ENCODE assay signal across 1 cellular context in the genomic region with DNA sequence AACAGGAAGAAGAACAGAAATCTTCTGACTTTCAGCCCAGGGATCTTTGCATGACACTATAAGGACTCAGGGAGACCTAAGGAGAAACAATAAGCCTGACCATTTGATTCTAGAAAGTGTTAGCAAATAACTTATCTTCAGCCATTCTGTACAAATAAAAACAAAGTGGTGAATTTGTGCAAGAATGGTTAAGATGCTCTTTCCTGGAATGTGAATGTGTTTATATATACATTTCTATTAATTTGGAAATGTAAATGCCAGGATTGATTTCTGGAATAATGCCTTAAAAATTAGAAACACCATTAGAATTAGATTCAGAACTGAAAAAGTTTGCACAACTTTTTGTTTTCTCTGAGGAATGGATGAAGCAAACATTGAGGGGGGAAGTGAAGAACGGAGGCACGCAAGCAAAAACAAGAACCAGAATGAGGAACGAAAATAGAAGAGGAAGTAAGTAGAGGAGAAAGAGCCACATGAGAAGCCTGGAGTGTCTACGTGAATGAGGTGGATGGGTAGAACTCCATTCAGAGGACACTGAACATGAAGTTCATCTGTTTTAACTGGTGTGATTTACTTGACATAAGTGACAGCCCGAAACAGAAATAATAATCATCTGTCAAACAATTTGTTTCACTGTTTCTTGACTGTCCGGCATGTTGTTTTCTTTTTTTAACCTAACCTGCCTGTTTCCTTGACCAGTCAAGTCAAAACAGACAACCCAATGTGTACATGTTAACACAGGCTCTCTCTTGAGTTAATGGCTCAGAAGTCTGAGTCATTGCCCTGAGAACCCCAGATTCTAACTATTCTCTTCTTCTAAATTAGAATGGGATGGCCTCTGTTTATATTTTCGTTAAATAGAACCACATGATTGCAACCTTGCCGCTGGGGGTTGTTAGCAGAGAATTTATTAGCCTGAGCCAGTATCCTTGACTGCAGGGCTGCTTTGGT.
TF ChIP-seq lines count a peak whose summit lies in the region.

No MANE protein-coding gene starts in this region.

TF ChIP-seq in GM12878, 131 proteins besides CTCF, POLR2A, EP300 and RAD21 (continued from another document and continues in another):
- TF ChIP-seq, protein P1, sequence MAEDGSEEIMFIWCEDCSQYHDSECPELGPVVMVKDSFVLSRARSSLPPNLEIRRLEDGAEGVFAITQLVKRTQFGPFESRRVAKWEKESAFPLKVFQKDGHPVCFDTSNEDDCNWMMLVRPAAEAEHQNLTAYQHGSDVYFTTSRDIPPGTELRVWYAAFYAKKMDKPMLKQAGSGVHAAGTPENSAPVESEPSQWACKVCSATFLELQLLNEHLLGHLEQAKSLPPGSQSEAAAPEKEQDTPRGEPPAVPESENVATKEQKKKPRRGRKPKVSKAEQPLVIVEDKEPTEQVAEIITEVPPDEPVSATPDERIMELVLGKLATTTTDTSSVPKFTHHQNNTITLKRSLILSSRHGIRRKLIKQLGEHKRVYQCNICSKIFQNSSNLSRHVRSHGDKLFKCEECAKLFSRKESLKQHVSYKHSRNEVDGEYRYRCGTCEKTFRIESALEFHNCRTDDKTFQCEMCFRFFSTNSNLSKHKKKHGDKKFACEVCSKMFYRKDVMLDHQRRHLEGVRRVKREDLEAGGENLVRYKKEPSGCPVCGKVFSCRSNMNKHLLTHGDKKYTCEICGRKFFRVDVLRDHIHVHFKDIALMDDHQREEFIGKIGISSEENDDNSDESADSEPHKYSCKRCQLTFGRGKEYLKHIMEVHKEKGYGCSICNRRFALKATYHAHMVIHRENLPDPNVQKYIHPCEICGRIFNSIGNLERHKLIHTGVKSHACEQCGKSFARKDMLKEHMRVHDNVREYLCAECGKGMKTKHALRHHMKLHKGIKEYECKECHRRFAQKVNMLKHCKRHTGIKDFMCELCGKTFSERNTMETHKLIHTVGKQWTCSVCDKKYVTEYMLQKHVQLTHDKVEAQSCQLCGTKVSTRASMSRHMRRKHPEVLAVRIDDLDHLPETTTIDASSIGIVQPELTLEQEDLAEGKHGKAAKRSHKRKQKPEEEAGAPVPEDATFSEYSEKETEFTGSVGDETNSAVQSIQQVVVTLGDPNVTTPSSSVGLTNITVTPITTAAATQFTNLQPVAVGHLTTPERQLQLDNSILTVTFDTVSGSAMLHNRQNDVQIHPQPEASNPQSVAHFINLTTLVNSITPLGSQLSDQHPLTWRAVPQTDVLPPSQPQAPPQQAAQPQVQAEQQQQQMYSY (CRISPR knock-in tag; IDR thresholded peaks at IDR 0.05), result no peak
- TF ChIP-seq TCF3 (IDR thresholded peaks at IDR 0.05; ENCODE audit: borderline replicate concordance, insufficient read depth, low read depth, low read length) (no peak), ETV6 (conservative IDR thresholded peaks at IDR 0.05 in 1 of 2, IDR thresholded peaks at IDR 0.05 in 1 of 2; ENCODE audit: borderline replicate concordance in 1 of 2, low read depth in 1 of 2) (peak in 1 of 2 experiments; percentile 93; a peak in 2 of 4 replicates), CHD1 (IDR thresholded peaks at IDR 0.05; ENCODE audit: low read depth, low read length) (no peak), IKZF2 (IDR thresholded peaks at IDR 0.05) (peak; percentile 77 to 89), RB1 (IDR thresholded peaks at IDR 0.05; ENCODE audit: borderline replicate concordance) (no peak), MYB (IDR thresholded peaks at IDR 0.05; ENCODE audit: borderline replicate concordance, low read depth, low read length) (no peak), SMARCA5 (IDR thresholded peaks at IDR 0.05) (no peak), HDAC2 (IDR thresholded peaks at IDR 0.05) (no peak), PML (IDR thresholded peaks at IDR 0.05; ENCODE audit: low read length) (peak; percentile 65; the same call in 1 of the 2 replicates), NRF1 (conservative IDR thresholded peaks at IDR 0.05; ENCODE audit: low read depth, low read length) (no peak), CBX3 (IDR thresholded peaks at IDR 0.05; ENCODE audit: borderline replicate concordance, low read depth) (no peak), ZNF384 (IDR thresholded peaks at IDR 0.05; ENCODE audit: borderline replicate concordance, low read depth, low read length) (no peak), ZNF622 (IDR thresholded peaks at IDR 0.05) (no peak), CBFB (IDR thresholded peaks at IDR 0.05; ENCODE audit: low read depth) (no peak), HCFC1 (IDR thresholded peaks at IDR 0.05; ENCODE audit: low read length) (no peak), SREBF1 (IDR thresholded peaks at IDR 0.05; ENCODE audit: low read length) (no peak), SMAD5 (IDR thresholded peaks at IDR 0.05; ENCODE audit: low read depth) (no peak), RFX5 (IDR thresholded peaks at IDR 0.05; ENCODE audit: low read depth, low read length) (no peak), POLR2AphosphoS5 (IDR thresholded peaks at IDR 0.05; ENCODE audit: low read length) (no peak; the same call in 1 of the 2 replicates), HDAC6 (IDR thresholded peaks at IDR 0.05; ENCODE audit: unreplicated experiment) (no peak), ASH2L (IDR thresholded peaks at IDR 0.05; ENCODE audit: borderline replicate concordance, low read depth) (no peak), SUPT20H (IDR thresholded peaks at IDR 0.05; ENCODE audit: borderline replicate concordance, control insufficient read depth, low read depth, low read length) (no peak), YBX1 (IDR thresholded peaks at IDR 0.05) (no peak), NFIC (IDR thresholded peaks at IDR 0.05; ENCODE audit: low read depth, low read length) (peak; percentile 92), SIN3A (IDR thresholded peaks at IDR 0.05; ENCODE audit: low read depth, low read length) (no peak), MEF2A (IDR thresholded peaks at IDR 0.05; ENCODE audit: insufficient read depth, low read depth, low read length) (peak; percentile 67), KDM1A (IDR thresholded peaks at IDR 0.05; ENCODE audit: borderline replicate concordance) (no peak), GATAD2B (conservative IDR thresholded peaks at IDR 0.05; ENCODE audit: low read depth) (no peak), RELA (IDR thresholded peaks at IDR 0.05; ENCODE audit: borderline replicate concordance, partially characterized antibody) (no peak), SMC3 (IDR thresholded peaks at IDR 0.05; ENCODE audit: borderline replicate concordance, low read length) (no peak), CHD4 (IDR thresholded peaks at IDR 0.05) (no peak), CREB1 (IDR thresholded peaks at IDR 0.05; ENCODE audit: low read depth) (peak; percentile 65), BCL11A (IDR thresholded peaks at IDR 0.05; ENCODE audit: low read depth, low read length) (peak; percentile 69; the same call in 1 of the 2 replicates), ZNF207 (IDR thresholded peaks at IDR 0.05; ENCODE audit: borderline replicate concordance) (no peak), SUZ12 (IDR thresholded peaks at IDR 0.05; ENCODE audit: unreplicated experiment) (no peak), ZSCAN29 (IDR thresholded peaks at IDR 0.05) (no peak), IKZF1 (conservative IDR thresholded peaks at IDR 0.05) (peak; percentile 60), LARP7 (IDR thresholded peaks at IDR 0.05) (no peak)
- TF ChIP-seq, protein P2, sequence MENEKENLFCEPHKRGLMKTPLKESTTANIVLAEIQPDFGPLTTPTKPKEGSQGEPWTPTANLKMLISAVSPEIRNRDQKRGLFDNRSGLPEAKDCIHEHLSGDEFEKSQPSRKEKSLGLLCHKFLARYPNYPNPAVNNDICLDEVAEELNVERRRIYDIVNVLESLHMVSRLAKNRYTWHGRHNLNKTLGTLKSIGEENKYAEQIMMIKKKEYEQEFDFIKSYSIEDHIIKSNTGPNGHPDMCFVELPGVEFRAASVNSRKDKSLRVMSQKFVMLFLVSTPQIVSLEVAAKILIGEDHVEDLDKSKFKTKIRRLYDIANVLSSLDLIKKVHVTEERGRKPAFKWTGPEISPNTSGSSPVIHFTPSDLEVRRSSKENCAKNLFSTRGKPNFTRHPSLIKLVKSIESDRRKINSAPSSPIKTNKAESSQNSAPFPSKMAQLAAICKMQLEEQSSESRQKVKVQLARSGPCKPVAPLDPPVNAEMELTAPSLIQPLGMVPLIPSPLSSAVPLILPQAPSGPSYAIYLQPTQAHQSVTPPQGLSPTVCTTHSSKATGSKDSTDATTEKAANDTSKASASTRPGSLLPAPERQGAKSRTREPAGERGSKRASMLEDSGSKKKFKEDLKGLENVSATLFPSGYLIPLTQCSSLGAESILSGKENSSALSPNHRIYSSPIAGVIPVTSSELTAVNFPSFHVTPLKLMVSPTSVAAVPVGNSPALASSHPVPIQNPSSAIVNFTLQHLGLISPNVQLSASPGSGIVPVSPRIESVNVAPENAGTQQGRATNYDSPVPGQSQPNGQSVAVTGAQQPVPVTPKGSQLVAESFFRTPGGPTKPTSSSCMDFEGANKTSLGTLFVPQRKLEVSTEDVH (IDR thresholded peaks at IDR 0.05; ENCODE audit: low read depth, partially characterized antibody), result no peak
- TF ChIP-seq, protein P3, sequence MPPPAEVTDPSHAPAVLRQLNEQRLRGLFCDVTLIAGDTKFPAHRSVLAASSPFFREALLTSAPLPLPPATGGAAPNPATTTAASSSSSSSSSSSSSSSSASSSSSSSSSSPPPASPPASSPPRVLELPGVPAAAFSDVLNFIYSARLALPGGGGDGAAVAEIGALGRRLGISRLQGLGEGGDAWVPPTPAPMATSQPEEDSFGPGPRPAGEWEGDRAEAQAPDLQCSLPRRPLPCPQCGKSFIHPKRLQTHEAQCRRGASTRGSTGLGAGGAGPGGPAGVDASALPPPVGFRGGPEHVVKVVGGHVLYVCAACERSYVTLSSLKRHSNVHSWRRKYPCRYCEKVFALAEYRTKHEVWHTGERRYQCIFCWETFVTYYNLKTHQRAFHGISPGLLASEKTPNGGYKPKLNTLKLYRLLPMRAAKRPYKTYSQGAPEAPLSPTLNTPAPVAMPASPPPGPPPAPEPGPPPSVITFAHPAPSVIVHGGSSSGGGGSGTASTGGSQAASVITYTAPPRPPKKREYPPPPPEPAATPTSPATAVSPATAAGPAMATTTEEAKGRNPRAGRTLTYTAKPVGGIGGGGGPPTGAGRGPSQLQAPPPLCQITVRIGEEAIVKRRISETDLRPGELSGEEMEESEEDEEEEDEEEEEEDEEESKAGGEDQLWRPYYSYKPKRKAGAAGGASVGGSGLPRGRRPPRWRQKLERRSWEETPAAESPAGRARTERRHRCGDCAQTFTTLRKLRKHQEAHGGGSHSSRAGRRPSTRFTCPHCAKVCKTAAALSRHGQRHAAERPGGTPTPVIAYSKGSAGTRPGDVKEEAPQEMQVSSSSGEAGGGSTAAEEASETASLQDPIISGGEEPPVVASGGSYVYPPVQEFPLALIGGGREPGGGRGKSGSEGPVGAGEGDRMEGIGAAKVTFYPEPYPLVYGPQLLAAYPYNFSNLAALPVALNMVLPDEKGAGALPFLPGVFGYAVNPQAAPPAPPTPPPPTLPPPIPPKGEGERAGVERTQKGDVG (CRISPR knock-in tag; IDR thresholded peaks at IDR 0.05), result no peak
- TF ChIP-seq, protein P4, sequence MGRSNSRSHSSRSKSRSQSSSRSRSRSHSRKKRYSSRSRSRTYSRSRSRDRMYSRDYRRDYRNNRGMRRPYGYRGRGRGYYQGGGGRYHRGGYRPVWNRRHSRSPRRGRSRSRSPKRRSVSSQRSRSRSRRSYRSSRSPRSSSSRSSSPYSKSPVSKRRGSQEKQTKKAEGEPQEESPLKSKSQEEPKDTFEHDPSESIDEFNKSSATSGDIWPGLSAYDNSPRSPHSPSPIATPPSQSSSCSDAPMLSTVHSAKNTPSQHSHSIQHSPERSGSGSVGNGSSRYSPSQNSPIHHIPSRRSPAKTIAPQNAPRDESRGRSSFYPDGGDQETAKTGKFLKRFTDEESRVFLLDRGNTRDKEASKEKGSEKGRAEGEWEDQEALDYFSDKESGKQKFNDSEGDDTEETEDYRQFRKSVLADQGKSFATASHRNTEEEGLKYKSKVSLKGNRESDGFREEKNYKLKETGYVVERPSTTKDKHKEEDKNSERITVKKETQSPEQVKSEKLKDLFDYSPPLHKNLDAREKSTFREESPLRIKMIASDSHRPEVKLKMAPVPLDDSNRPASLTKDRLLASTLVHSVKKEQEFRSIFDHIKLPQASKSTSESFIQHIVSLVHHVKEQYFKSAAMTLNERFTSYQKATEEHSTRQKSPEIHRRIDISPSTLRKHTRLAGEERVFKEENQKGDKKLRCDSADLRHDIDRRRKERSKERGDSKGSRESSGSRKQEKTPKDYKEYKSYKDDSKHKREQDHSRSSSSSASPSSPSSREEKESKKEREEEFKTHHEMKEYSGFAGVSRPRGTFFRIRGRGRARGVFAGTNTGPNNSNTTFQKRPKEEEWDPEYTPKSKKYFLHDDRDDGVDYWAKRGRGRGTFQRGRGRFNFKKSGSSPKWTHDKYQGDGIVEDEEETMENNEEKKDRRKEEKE (IDR thresholded peaks at IDR 0.05), result no peak
- TF ChIP-seq, protein P5, sequence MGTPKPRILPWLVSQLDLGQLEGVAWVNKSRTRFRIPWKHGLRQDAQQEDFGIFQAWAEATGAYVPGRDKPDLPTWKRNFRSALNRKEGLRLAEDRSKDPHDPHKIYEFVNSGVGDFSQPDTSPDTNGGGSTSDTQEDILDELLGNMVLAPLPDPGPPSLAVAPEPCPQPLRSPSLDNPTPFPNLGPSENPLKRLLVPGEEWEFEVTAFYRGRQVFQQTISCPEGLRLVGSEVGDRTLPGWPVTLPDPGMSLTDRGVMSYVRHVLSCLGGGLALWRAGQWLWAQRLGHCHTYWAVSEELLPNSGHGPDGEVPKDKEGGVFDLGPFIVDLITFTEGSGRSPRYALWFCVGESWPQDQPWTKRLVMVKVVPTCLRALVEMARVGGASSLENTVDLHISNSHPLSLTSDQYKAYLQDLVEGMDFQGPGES (IDR thresholded peaks at IDR 0.05), result no peak
- TF ChIP-seq, protein P6, sequence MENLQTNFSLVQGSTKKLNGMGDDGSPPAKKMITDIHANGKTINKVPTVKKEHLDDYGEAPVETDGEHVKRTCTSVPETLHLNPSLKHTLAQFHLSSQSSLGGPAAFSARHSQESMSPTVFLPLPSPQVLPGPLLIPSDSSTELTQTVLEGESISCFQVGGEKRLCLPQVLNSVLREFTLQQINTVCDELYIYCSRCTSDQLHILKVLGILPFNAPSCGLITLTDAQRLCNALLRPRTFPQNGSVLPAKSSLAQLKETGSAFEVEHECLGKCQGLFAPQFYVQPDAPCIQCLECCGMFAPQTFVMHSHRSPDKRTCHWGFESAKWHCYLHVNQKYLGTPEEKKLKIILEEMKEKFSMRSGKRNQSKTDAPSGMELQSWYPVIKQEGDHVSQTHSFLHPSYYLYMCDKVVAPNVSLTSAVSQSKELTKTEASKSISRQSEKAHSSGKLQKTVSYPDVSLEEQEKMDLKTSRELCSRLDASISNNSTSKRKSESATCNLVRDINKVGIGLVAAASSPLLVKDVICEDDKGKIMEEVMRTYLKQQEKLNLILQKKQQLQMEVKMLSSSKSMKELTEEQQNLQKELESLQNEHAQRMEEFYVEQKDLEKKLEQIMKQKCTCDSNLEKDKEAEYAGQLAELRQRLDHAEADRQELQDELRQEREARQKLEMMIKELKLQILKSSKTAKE (IDR thresholded peaks at IDR 0.05; ENCODE audit: low read depth, poor library complexity, severe bottlenecking), result peak; percentile 73
- TF ChIP-seq, protein P7, sequence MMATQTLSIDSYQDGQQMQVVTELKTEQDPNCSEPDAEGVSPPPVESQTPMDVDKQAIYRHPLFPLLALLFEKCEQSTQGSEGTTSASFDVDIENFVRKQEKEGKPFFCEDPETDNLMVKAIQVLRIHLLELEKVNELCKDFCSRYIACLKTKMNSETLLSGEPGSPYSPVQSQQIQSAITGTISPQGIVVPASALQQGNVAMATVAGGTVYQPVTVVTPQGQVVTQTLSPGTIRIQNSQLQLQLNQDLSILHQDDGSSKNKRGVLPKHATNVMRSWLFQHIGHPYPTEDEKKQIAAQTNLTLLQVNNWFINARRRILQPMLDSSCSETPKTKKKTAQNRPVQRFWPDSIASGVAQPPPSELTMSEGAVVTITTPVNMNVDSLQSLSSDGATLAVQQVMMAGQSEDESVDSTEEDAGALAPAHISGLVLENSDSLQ (IDR thresholded peaks at IDR 0.05), result peak; percentile 93
